ENCODE assay signal across 32 cellular contexts in the genomic region with DNA sequence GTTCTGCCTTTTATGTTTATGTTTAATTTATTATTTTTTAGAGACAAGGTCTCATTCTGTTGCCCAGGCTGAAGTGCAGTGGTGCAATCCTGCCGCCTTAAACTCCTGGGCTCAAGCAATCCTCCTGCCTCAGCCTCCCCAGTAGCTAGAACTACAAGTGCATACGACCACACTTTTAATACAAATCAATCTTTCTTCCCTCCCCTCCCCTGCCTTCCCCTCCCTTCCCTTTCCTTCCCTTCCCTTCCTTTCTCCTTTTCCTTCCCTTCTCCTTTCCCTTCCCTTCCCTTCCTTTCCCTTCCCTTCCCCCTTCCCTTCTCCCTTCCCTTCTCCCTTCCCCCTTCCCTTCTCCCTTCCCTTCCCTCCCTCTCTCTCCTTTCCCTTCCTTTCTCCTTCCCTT.
"Had no signal": no experiment of that assay in that cellular context is flagged by ENCODE, and none has a peak within 500 bp of the region (broad histone marks: within the 10 kb centered on the region; RNA-seq: fewer than 3 reads in every experiment).

No MANE protein-coding gene starts in this region.

- H3K27me3 ChIP-seq: adrenal gland, body of pancreas, brain microvascular endothelial cell, breast epithelium had no signal

- H3K9me3 ChIP-seq: adrenal gland, body of pancreas, breast epithelium had no signal

- DNase-seq: activated B cell treated with CpG ODN at 0.5 μM for 24 hours; activated CD4-positive, alpha-beta memory T cell treated with anti-CD3 and anti-CD28 coated beads for 36 hours; activated CD4-positive, alpha-beta T cell treated with anti-CD3 and anti-CD28 coated beads for 4 hours; activated CD4-positive, alpha-beta T cell treated with anti-CD3 and anti-CD28 coated beads, Interleukin-2, amount 10 ng/mL, durations not matched to agents 24 days and 14 days; activated CD4-positive, alpha-beta T cell treated with anti-CD3 and anti-CD28 coated beads, Interleukin-2, amount 50 U/mL, for 1 hour; activated CD4-positive, alpha-beta T cell treated with anti-CD3 and anti-CD28 coated beads, Interleukin-2, amount 50 U/mL, for 4 hours; activated CD4-positive, CD25-positive, alpha-beta regulatory T cell treated with anti-CD3 and anti-CD28 coated beads, Interleukin-2, amount 50 U/mL, for 72 hours; activated CD8-positive, alpha-beta memory T cell treated with anti-CD3 and anti-CD28 coated beads, Interleukin-2, amount 50 U/mL, for 4 hours; activated CD8-positive, alpha-beta T cell treated with anti-CD3 and anti-CD28 coated beads for 36 hours; activated effector memory CD4-positive, alpha-beta T cell treated with anti-CD3 and anti-CD28 coated beads, Interleukin-2, amount 50 U/mL, for 16 hours; activated gamma-delta T cell treated with Interleukin-2 at 50 U/mL for 16 hours; activated naive CD4-positive, alpha-beta T cell; activated naive CD4-positive, alpha-beta T cell treated with anti-CD3 and anti-CD28 coated beads for 36 hours; activated naive CD4-positive, alpha-beta T cell treated with anti-CD3 and anti-CD28 coated beads, Interleukin-2, amount 50 U/mL, for 16 hours; activated naive CD8-positive, alpha-beta T cell treated with anti-CD3 and anti-CD28 coated beads for 36 hours; activated T-cell treated with anti-CD3 and anti-CD28 coated beads for 4 hours; activated T-cell treated with anti-CD3 and anti-CD28 coated beads, Interleukin-2, amount 50 U/mL, for 1 hour; activated T-cell treated with anti-CD3 and anti-CD28 coated beads, Interleukin-2, amount 50 U/mL, for 4 hours; activated T-cell treated with anti-CD3 and anti-CD28 coated beads, Interleukin-2, amount 50 U/mL, for 72 hours; adrenal gland; amniotic stem cell; aorta; body of pancreas; brain microvascular endothelial cell; central memory CD4-positive, alpha-beta T cell; T-helper 1 cell; T-helper 9 cell; WERI-Rb-1 had no signal

- H3K27ac ChIP-seq: adrenal gland, body of pancreas, brain microvascular endothelial cell, breast epithelium, WERI-Rb-1 had no signal

- H3K4me3 ChIP-seq: adrenal gland, body of pancreas, breast epithelium had no signal

- ATAC-seq: activated CD8-positive, alpha-beta T cell treated with anti-CD3 and anti-CD28 coated beads for 36 hours; activated naive CD4-positive, alpha-beta T cell treated with anti-CD3 and anti-CD28 coated beads, Interleukin-2, amount 50 U/mL, for 72 hours; activated T-cell treated with anti-CD3 and anti-CD28 coated beads, Interleukin-2, amount 50 U/mL, for 4 hours; activated T-cell treated with anti-CD3 and anti-CD28 coated beads, Interleukin-2, amount 50 U/mL, for 72 hours; activated T-helper 17 cell treated with anti-CD3 and anti-CD28 coated beads, Interleukin-2, amount 50 U/mL, for 72 hours; body of pancreas had no signal

- H3K36me3 ChIP-seq: brain microvascular endothelial cell, breast epithelium had no signal

- H3K4me1 ChIP-seq: adrenal gland, body of pancreas, breast epithelium had no signal

- FAIRE-seq: astrocyte had no signal
